Comparison of ENCODE assay signal across 15 cellular contexts in the genomic region with DNA sequence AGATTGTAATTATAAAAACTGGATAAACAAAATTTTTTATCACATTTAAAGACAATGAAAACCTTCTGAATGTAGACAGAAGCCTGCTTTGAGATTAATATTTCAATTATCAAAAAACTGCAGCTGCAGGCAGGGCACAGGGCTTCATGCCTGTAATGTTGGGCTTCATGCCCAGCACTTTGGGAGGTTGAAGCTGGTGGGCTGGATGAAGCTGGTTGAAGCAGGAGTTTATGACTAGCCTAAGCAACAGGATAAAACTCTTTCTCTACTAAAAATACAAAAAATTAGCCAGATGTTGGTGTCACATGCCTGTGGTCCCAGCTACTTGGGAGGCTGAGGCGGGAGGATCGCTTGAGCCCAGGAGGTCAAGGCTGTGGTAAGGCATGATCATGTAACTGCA.
"Had no signal": no experiment of that assay in that cellular context is flagged by ENCODE, and none has a peak within 500 bp of the region (broad histone marks: within the 10 kb centered on the region; RNA-seq: fewer than 3 reads in every experiment).

No MANE protein-coding gene starts in this region.

- H3K4me3 ChIP-seq: adrenal gland, body of pancreas, lung, sigmoid colon, thoracic aorta, upper lobe of left lung had no signal

- H3K27me3 ChIP-seq: adrenal gland, body of pancreas, sigmoid colon, upper lobe of left lung had no signal

- DNase-seq: activated CD4-positive, alpha-beta T cell treated with anti-CD3 and anti-CD28 coated beads, Interleukin-2, amount 50 U/mL, for 4 hours; activated gamma-delta T cell treated with Interleukin-2 at 50 U/mL for 16 hours; adrenal gland; body of pancreas; central memory CD4-positive, alpha-beta T cell; cortex of kidney; foreskin melanocyte; glutamatergic neuron; kidney; natural killer cell; sigmoid colon; stimulated activated CD4-positive, alpha-beta T cell treated with anti-CD3 and anti-CD28 coated beads, Interleukin-4, amount 100 ng/mL, for 4 hours; upper lobe of left lung had no signal

- H3K9me3 ChIP-seq: adrenal gland, body of pancreas, sigmoid colon, thoracic aorta, upper lobe of left lung had no signal

- H3K36me3 ChIP-seq: adrenal gland, thoracic aorta had no signal

- H3K4me1 ChIP-seq: adrenal gland, body of pancreas, upper lobe of left lung had no signal
